ENCODE assay signal across 15 cellular contexts in genomic region chr13:75055296-75055695, GRCh38.
DNase-seq lines count a peak whose midpoint lies in the region; ATAC-seq, FAIRE-seq and TF ChIP-seq lines count a peak whose summit lies in the region.
"Had no signal": no experiment of that assay in that cellular context is flagged by ENCODE, and none has a peak within 500 bp of the region (broad histone marks: within the 10 kb centered on the region; RNA-seq: fewer than 3 reads in every experiment).

No MANE protein-coding gene starts in this region.

- H3K27me3 ChIP-seq in foreskin keratinocyte, result no peaks in the 10 kb centered on the region

- peak; percentile 8 to 39 for DNase-seq in foreskin keratinocyte
- DNase-seq in SK-N-DZ (ENCODE audit: low spot score), result no peak
- no peak for DNase-seq in AG20443 (ENCODE audit: low spot score)
- DNase-seq in SHP77 (lab: John Stamatoyannopoulos, UW), result no peak
- DNase-seq in D721Med (ENCODE audit: insufficient read length, low spot score), result no peak
- DNase-seq: Caco-2, DMS79 treated with DMSO at 0.1 percent for 48 hours, NCI-H345, PC-3 had no signal

- TF ChIP-seq CTCF in foreskin keratinocyte (conservative IDR thresholded peaks at IDR 0.05) (no peak), D721Med (IDR thresholded peaks at IDR 0.05; ENCODE audit: insufficient read depth, missing control alignments) (no peak)

- no peak for FAIRE-seq in D721Med (lab: Jason Lieb, UNC)
- FAIRE-seq: A549, G401.6 had no signal

- H3K27ac ChIP-seq in foreskin keratinocyte, result no peak overlapping the region
- H3K27ac ChIP-seq: A549, HL-60 had no signal

- no peaks in the 10 kb centered on the region for H3K4me1 ChIP-seq in foreskin keratinocyte
- H3K4me1 ChIP-seq: A549, Caco-2 had no signal

- ATAC-seq in GM18502 (IDR thresholded peaks at IDR 0.05; ENCODE audit: poor library complexity, unreplicated experiment), result peak; percentile 81
- ATAC-seq in GM19395 (IDR thresholded peaks at IDR 0.05; ENCODE audit: unreplicated experiment), result peak; percentile 55
- ATAC-seq in HG03378 (IDR thresholded peaks at IDR 0.05; ENCODE audit: unreplicated experiment), result peak; percentile 79
- ATAC-seq in foreskin keratinocyte, result no peak
- ATAC-seq: A549, PC-3 had no signal

Comparison
In these comparisons a context has a peak if more than half of its experiments do, and no peak if none do; other contexts are left out.
1. DNase-seq: peak in foreskin keratinocyte (2 of 2); none in SK-N-DZ (single experiment), AG20443 (single experiment), SHP77 (0 of 2) and D721Med (single experiment).